In genomic region chr22:38950527-38951111, GRCh38 we compare ENCODE assay signal across 20 cellular contexts. TPM values are rescaled to one million over a fixed set of nuclear protein-coding genes. Genes with fewer than 3 reads are reported as not detected.
DNase-seq lines count a peak whose midpoint lies in the region; ATAC-seq, FAIRE-seq and TF ChIP-seq lines count a peak whose summit lies in the region.
"Had no signal": no experiment of that assay in that cellular context is flagged by ENCODE, and none has a peak within 500 bp of the region (broad histone marks: within the 10 kb centered on the region; RNA-seq: fewer than 3 reads in every experiment).

No MANE protein-coding gene starts in this region.

- no peaks in the 10 kb centered on the region for H3K79me1 ChIP-seq in H1 (ENCODE audit: low read depth, low read length)

- peaks cover 0 to 3% (median 0%) of the 10 kb centered on the region in 4 experiments; a peak in 1 of 7 replicates for H3K27me3 ChIP-seq in H1 (replicated peaks in 1 of 4; ENCODE audit: control insufficient read depth in 3 of 4, extremely low read depth in 1 of 4, insufficient read depth in 3 of 4, low read length in 3 of 4)
- H3K27me3 ChIP-seq in BE2C, result no peaks in the 10 kb centered on the region
- H3K27me3 ChIP-seq: Peyer's patch had no signal

- H4K20me1 ChIP-seq in H1 (replicated peaks in 1 of 2; ENCODE audit: control insufficient read depth in 1 of 2, insufficient read depth in 2 of 2, low read length in 2 of 2), result no peaks in the 10 kb centered on the region

- no peak overlapping the region for H3K56ac ChIP-seq in H1 (replicated peaks; ENCODE audit: insufficient read length, low read depth, low read length)

- H4K8ac ChIP-seq in H1 (ENCODE audit: extremely low read depth, insufficient read depth, low read length), result 0 out of 2 replicates have a peak overlapping the region, but pooled peaks have one; percentile 65

- H4K91ac ChIP-seq in H1 (replicated peaks; ENCODE audit: insufficient read length, low read length), result no peak overlapping the region

- no peak overlapping the region for H3K4me2 ChIP-seq in H1 (ENCODE audit: insufficient read depth in 1 of 2, low read depth in 2 of 2, low read length in 2 of 2)

- no peak overlapping the region for H4K5ac ChIP-seq in H1 (ENCODE audit: insufficient read length, low read depth, low read length)

- H3K4me1 ChIP-seq in H1 (replicated peaks in 1 of 4; ENCODE audit: control insufficient read depth in 3 of 4, insufficient read depth in 4 of 4, low read length in 3 of 4) (peaks cover 0 to 3% (median 0%) of the 10 kb centered on the region in 4 experiments; a peak in 3 of 7 replicates), mucosa of descending colon (ENCODE audit: low read depth) (peaks cover 28% of the 10 kb centered on the region), BE2C (no peaks in the 10 kb centered on the region)

- no peak for DNase-seq in activated naive CD8-positive, alpha-beta T cell treated with anti-CD3 and anti-CD28 coated beads, Interleukin-2, amount 10 ng/mL, durations not matched to agents 7 days and 5 days
- DNase-seq in activated naive CD8-positive, alpha-beta T cell treated with anti-CD3 and anti-CD28 coated beads, Interleukin-2, amount 50 U/mL, for 24 hours, result no peak
- DNase-seq in H1 (ENCODE audit: low read depth in 1 of 2, low spot score in 2 of 2) (no peak), mucosa of descending colon (peak in 2 of 3 donors; percentile 40 to 48), ACHN (no peak), BE2C (no peak), NCI-H2107 (lab: John Stamatoyannopoulos, UW) (no peak)
- DNase-seq: Calu3; CD4-positive, alpha-beta T cell; KBM-7; NCI-H1092; NCI-H1694 treated with DMSO at 0.1 percent for 48 hours; NCI-H446 treated with DMSO at 0.1 percent for 48 hours; NCI-H774; Right ventricle myocardium superior had no signal

- no peak overlapping the region for H2BK120ac ChIP-seq in H1 (replicated peaks; ENCODE audit: low read depth, low read length)

- H2BK12ac ChIP-seq in H1 (ENCODE audit: low read depth, low read length), result no peak overlapping the region

- H3K23me2 ChIP-seq in H1 (ENCODE audit: low read depth, low read length), result no peaks in the 10 kb centered on the region

- H3K9me3 ChIP-seq in H1 (ENCODE audit: insufficient read depth in 2 of 2, low read depth in 1 of 2, low read length in 1 of 2) (no peaks in the 10 kb centered on the region), mucosa of descending colon (no peaks in the 10 kb centered on the region), BE2C (no peaks in the 10 kb centered on the region)
- H3K9me3 ChIP-seq: Peyer's patch had no signal

- no peak overlapping the region for H3K4ac ChIP-seq in H1 (replicated peaks; ENCODE audit: insufficient read length, low read depth, low read length)

- H3K4me1 Mint-ChIP-seq in activated naive CD8-positive, alpha-beta T cell treated with anti-CD3 and anti-CD28 coated beads, Interleukin-2, amount 10 ng/mL, durations not matched to agents 7 days and 5 days, result peaks cover 29% of the 10 kb centered on the region
- H3K4me1 Mint-ChIP-seq in activated naive CD8-positive, alpha-beta T cell treated with anti-CD3 and anti-CD28 coated beads, Interleukin-2, amount 50 U/mL, for 24 hours, result peaks cover 42% of the 10 kb centered on the region

- H3K18ac ChIP-seq in H1 (ENCODE audit: extremely low read depth, low read length), result no peak overlapping the region

- no peak overlapping the region for H2AK5ac ChIP-seq in H1 (ENCODE audit: low read depth, low read length)

- no peaks in the 10 kb centered on the region for H3K36me3 ChIP-seq in H1 (ENCODE audit: control insufficient read depth in 2 of 4, insufficient read depth in 4 of 4, low read length in 3 of 4)
- H3K36me3 ChIP-seq in mucosa of descending colon (ENCODE audit: low read depth), result no peaks in the 10 kb centered on the region
- H3K36me3 ChIP-seq in BE2C, result no peaks in the 10 kb centered on the region
- H3K36me3 ChIP-seq: Peyer's patch had no signal

- no peak overlapping the region for H2BK15ac ChIP-seq in H1 (ENCODE audit: low read length)

- no peak for TF ChIP-seq POLR2A in H1 (IDR thresholded peaks at IDR 0.05; ENCODE audit: control extremely low read depth in 1 of 2, low read depth in 2 of 2, low read length in 2 of 2)

- H2BK20ac ChIP-seq in H1 (ENCODE audit: low read length), result no peak overlapping the region

- H3K36me3 Mint-ChIP-seq in activated naive CD8-positive, alpha-beta T cell treated with anti-CD3 and anti-CD28 coated beads, Interleukin-2, amount 10 ng/mL, durations not matched to agents 7 days and 5 days, result no peaks in the 10 kb centered on the region
- H3K36me3 Mint-ChIP-seq in activated naive CD8-positive, alpha-beta T cell treated with anti-CD3 and anti-CD28 coated beads, Interleukin-2, amount 50 U/mL, for 24 hours (ENCODE audit: low read depth), result no peaks in the 10 kb centered on the region

- TF ChIP-seq CTCF in H1 (IDR thresholded peaks at IDR 0.05; ENCODE audit: control extremely low read depth in 1 of 3, insufficient read depth in 1 of 3, low read depth in 1 of 3, low read length in 3 of 3), result no peak
- no peak for TF ChIP-seq CTCF in mucosa of descending colon (IDR thresholded peaks at IDR 0.05)
- TF ChIP-seq CTCF in BE2C (IDR thresholded peaks at IDR 0.05; ENCODE audit: low read depth, low read length), result no peak

- no peak overlapping the region for H3K9ac ChIP-seq in H1 (replicated peaks in 1 of 4; ENCODE audit: extremely low read depth in 1 of 4, low read depth in 3 of 4, low read length in 3 of 4)

- intact Hi-C loops in mucosa of descending colon (cut with DNase I, micrococcal nuclease), result no loop called here

- H2AFZ ChIP-seq in H1 (ENCODE audit: low read length), result no peak overlapping the region

- ATAC-seq in activated naive CD8-positive, alpha-beta T cell treated with anti-CD3 and anti-CD28 coated beads, Interleukin-2, amount 10 ng/mL, durations not matched to agents 7 days and 5 days (ENCODE audit: low read depth), result no peak
- no peak for ATAC-seq in activated naive CD8-positive, alpha-beta T cell treated with anti-CD3 and anti-CD28 coated beads, Interleukin-2, amount 50 U/mL, for 24 hours
- no peak for ATAC-seq in mucosa of descending colon
- no peak for ATAC-seq in HG02885 (IDR thresholded peaks at IDR 0.05; ENCODE audit: poor library complexity, unreplicated experiment)

- in situ Hi-C loops in ACHN (cut with HindIII; ENCODE audit: low pct_ligation_motif_present, low pct_unique_long_range_greater_than_20kb, low sequenced_read_pairs), result no loop called here

- no peak for TF ChIP-seq EP300 in H1 (IDR thresholded peaks at IDR 0.05; ENCODE audit: borderline replicate concordance in 1 of 2, low read depth in 2 of 2, low read length in 2 of 2)

- H3K23ac ChIP-seq in H1 (ENCODE audit: insufficient read length), result no peak overlapping the region

- 92% methylated on average over 10 of the region's 12 CpGs; no CpG with 5 or more reads in 1 of the 2 experiments for WGBS in H1 (ENCODE audit: extremely low coverage in 1 of 2, insufficient coverage in 1 of 2, insufficient read length in 1 of 2, insufficient replicate concordance in 2 of 2, low coverage in 1 of 2, low lambda C conversion rate in 2 of 2, missing lambda C conversion rate in 1 of 2), 2 experiments

- no peak for FAIRE-seq in H1 (lab: Jason Lieb, UNC)
- FAIRE-seq: A204.1, GM18507, HTR-8/SVneo had no signal

- peak overlapping the region; percentile 48 for H3K27ac Mint-ChIP-seq in activated naive CD8-positive, alpha-beta T cell treated with anti-CD3 and anti-CD28 coated beads, Interleukin-2, amount 10 ng/mL, durations not matched to agents 7 days and 5 days
- no peak overlapping the region for H3K27ac Mint-ChIP-seq in activated naive CD8-positive, alpha-beta T cell treated with anti-CD3 and anti-CD28 coated beads, Interleukin-2, amount 50 U/mL, for 24 hours
- H3K27ac Mint-ChIP-seq: CD4-positive, alpha-beta T cell had no signal

- H3K79me2 ChIP-seq in H1 (ENCODE audit: control insufficient read depth in 1 of 2, insufficient read depth in 2 of 2, low read length in 2 of 2), result no peaks in the 10 kb centered on the region

- CTCF ChIA-PET in H1 (lab: Charles Lee; ENCODE audit: partially characterized antibody), result interaction anchor here (0.6 to 2.3 kb wide), 8 partner anchors 9 to 97 kb away, joined by 3 to 9 read pairs (median 4); no protein-coding TSS in a partner anchor

- no peak overlapping the region for H3K4me3 Mint-ChIP-seq in activated naive CD8-positive, alpha-beta T cell treated with anti-CD3 and anti-CD28 coated beads, Interleukin-2, amount 10 ng/mL, durations not matched to agents 7 days and 5 days
- H3K4me3 Mint-ChIP-seq in activated naive CD8-positive, alpha-beta T cell treated with anti-CD3 and anti-CD28 coated beads, Interleukin-2, amount 50 U/mL, for 24 hours, result no peak overlapping the region
- H3K4me3 Mint-ChIP-seq: CD4-positive, alpha-beta T cell had no signal

- H3K4me3 ChIP-seq in H1 (ENCODE audit: extremely low read depth in 1 of 4, insufficient read depth in 2 of 4, low read depth in 3 of 4, low read length in 4 of 4) (no peak overlapping the region), mucosa of descending colon (no peak overlapping the region), BE2C (ENCODE audit: low read depth, low read length) (no peak overlapping the region)
- H3K4me3 ChIP-seq: Peyer's patch had no signal

- no peaks in the 10 kb centered on the region for H3K9me3 Mint-ChIP-seq in activated naive CD8-positive, alpha-beta T cell treated with anti-CD3 and anti-CD28 coated beads, Interleukin-2, amount 10 ng/mL, durations not matched to agents 7 days and 5 days
- no peaks in the 10 kb centered on the region for H3K9me3 Mint-ChIP-seq in activated naive CD8-positive, alpha-beta T cell treated with anti-CD3 and anti-CD28 coated beads, Interleukin-2, amount 50 U/mL, for 24 hours
- H3K9me3 Mint-ChIP-seq: CD4-positive, alpha-beta T cell had no signal

- H3K27ac ChIP-seq in H1 (ENCODE audit: low read depth, low read length), result no peak overlapping the region

- H3K14ac ChIP-seq in H1 (ENCODE audit: insufficient read length), result no peak overlapping the region

- H3K27me3 Mint-ChIP-seq in activated naive CD8-positive, alpha-beta T cell treated with anti-CD3 and anti-CD28 coated beads, Interleukin-2, amount 10 ng/mL, durations not matched to agents 7 days and 5 days, result peaks cover 14% of the 10 kb centered on the region
- H3K27me3 Mint-ChIP-seq in activated naive CD8-positive, alpha-beta T cell treated with anti-CD3 and anti-CD28 coated beads, Interleukin-2, amount 50 U/mL, for 24 hours, result peaks cover 26% of the 10 kb centered on the region

- POLR2A ChIA-PET in activated naive CD8-positive, alpha-beta T cell treated with anti-CD3 and anti-CD28 coated beads, Interleukin-2, amount 10 ng/mL, durations not matched to agents 7 days and 5 days (lab: Charles Lee), result no interaction called here
- POLR2A ChIA-PET in H1 (lab: Charles Lee; ENCODE audit: partially characterized antibody), result interaction anchor here (0.9 kb wide), 1 partner anchor 370 kb away, joined by 3 read pairs; no protein-coding TSS in a partner anchor

- no peak for TF ChIP-seq RAD21 in H1 (IDR thresholded peaks at IDR 0.05 in 1 of 2, conservative IDR thresholded peaks at IDR 0.05 in 1 of 2; ENCODE audit: low read depth in 2 of 2, low read length in 2 of 2)

- H2BK5ac ChIP-seq in H1 (ENCODE audit: low read depth, low read length), result no peak overlapping the region

RNA-seq across cellular contexts. Expression of gene APOBEC3A, which starts 6.8 kb away (rescaled TPM):
- not detected for total RNA-seq in activated naive CD8-positive, alpha-beta T cell treated with anti-CD3 and anti-CD28 coated beads, Interleukin-2, amount 10 ng/mL, durations not matched to agents 7 days and 5 days
- not detected in 2 replicates for total RNA-seq in H1 (2021; fragmentation: NEBNext Ultra II Directional; extraction: Animal tissue kit (Norgen Biotek cat#: 25700))
- polyA plus RNA-seq in H1 (2011; rRNA removed), result not detected in 2 replicates
- not detected for polyA plus RNA-seq in H1 (2011; cell fraction: cytosol; rRNA removed)
- polyA plus RNA-seq in H1 (2011; cell fraction: nucleus; rRNA removed), result not detected
- not detected in 4 replicates for polyA plus RNA-seq in H1 (2012, experiment 1 of 2)
- polyA plus RNA-seq in H1 (2012, experiment 2 of 2), result not detected
- polyA plus RNA-seq in H1 (2013, experiment 1 of 2), result 0.04 TPM
- not detected for polyA plus RNA-seq in H1 (2013, experiment 2 of 2)
- not detected in 2 replicates for polyA minus RNA-seq in H1 (2011; rRNA and poly(A)+ RNA removed)
- polyA minus RNA-seq in H1 (2011; cell fraction: cytosol; rRNA and poly(A)+ RNA removed), result not detected
- not detected for polyA minus RNA-seq in H1 (2011; cell fraction: nucleus; rRNA and poly(A)+ RNA removed)
- total RNA-seq in mucosa of descending colon, result 10 to 100 TPM in 1 of 3 donors, 1 to 10 TPM in 1, under 1 TPM in 1; 0.92 to 23.6 (median 2.5) TPM
- polyA plus RNA-seq in BE2C (2012; ENCODE audit: insufficient read depth, insufficient read length, low read depth), result not detected
- total RNA-seq: Calu3 had no signal

RNA-seq across cellular contexts. Expression of gene APOBEC3B, which starts 31.5 kb away (rescaled TPM):
- 1 to 10 TPM; 7.1 to 7.2 TPM for total RNA-seq in activated naive CD8-positive, alpha-beta T cell treated with anti-CD3 and anti-CD28 coated beads, Interleukin-2, amount 10 ng/mL, durations not matched to agents 7 days and 5 days
- 14.2 and 16.3 TPM in 2 replicates for total RNA-seq in H1 (2021; fragmentation: NEBNext Ultra II Directional; extraction: Animal tissue kit (Norgen Biotek cat#: 25700))
- polyA plus RNA-seq in H1 (2011; rRNA removed), result 43.3 and 74.9 TPM in 2 replicates
- 40.4 TPM for polyA plus RNA-seq in H1 (2011; cell fraction: cytosol; rRNA removed)
- 33.2 TPM for polyA plus RNA-seq in H1 (2011; cell fraction: nucleus; rRNA removed)
- polyA plus RNA-seq in H1 (2012, experiment 1 of 2), result 32.7 to 53.6 TPM (median 44.2 TPM) in 4 replicates
- polyA plus RNA-seq in H1 (2012, experiment 2 of 2), result 38.3 TPM
- 10.0 TPM for polyA plus RNA-seq in H1 (2013, experiment 1 of 2)
- 10.3 TPM for polyA plus RNA-seq in H1 (2013, experiment 2 of 2)
- polyA minus RNA-seq in H1 (2011; rRNA and poly(A)+ RNA removed), result 28.2 and 43.0 TPM in 2 replicates
- polyA minus RNA-seq in H1 (2011; cell fraction: cytosol; rRNA and poly(A)+ RNA removed), result 13.7 TPM
- 8.5 TPM for polyA minus RNA-seq in H1 (2011; cell fraction: nucleus; rRNA and poly(A)+ RNA removed)
- 10 to 100 TPM in 2 of 3 donors, 1 to 10 TPM in 1; 8.4 to 49.5 (median 23.6) TPM for total RNA-seq in mucosa of descending colon
- 0.43 TPM for polyA plus RNA-seq in BE2C (2012; ENCODE audit: insufficient read depth, insufficient read length, low read depth)
- total RNA-seq: CD4-positive, alpha-beta T cell had no signal

Comparison
In these comparisons a context has a peak if more than half of its experiments do, and no peak if none do; other contexts are left out.
1. DNase-seq: peak in mucosa of descending colon (2 of 3); none in activated naive CD8-positive, alpha-beta T cell treated with anti-CD3 and anti-CD28 coated beads, Interleukin-2, amount 10 ng/mL, durations not matched to agents 7 days and 5 days (single experiment), activated naive CD8-positive, alpha-beta T cell treated with anti-CD3 and anti-CD28 coated beads, Interleukin-2, amount 50 U/mL, for 24 hours (single experiment), H1 (0 of 2), ACHN (single experiment), BE2C (single experiment) and NCI-H2107 (single experiment).